In genomic region chr4:7029212-7029611, GRCh38 we compare ENCODE assay signal across 18 cellular contexts.
"Had no signal": no experiment of that assay in that cellular context is flagged by ENCODE, and none has a peak within 500 bp of the region (broad histone marks: within the 10 kb centered on the region; RNA-seq: fewer than 3 reads in every experiment).

No MANE protein-coding gene starts in this region.

- ATAC-seq: gastroesophageal sphincter; heart left ventricle; left cardiac atrium; natural killer cell treated with Interleukin-12 subunit alpha and Interleukin-12 subunit beta and Interleukin-15 and Interleukin-18, amount 100 ng/mL, for 72 hours had no signal

- H3K27me3 ChIP-seq: adrenal gland, esophagus muscularis mucosa, gastroesophageal sphincter, heart left ventricle, stomach, testis had no signal

- H3K27ac ChIP-seq: adrenal gland, esophagus muscularis mucosa, gastroesophageal sphincter, heart left ventricle, SK-N-MC, stomach, testis had no signal

- H3K27ac Mint-ChIP-seq: dendritic cell treated with granulocyte-macrophage colony-stimulating factor and Interleukin-4, amounts not matched to agents 40 ng/mL and 50 ng/mL, for 4 days; type B pancreatic cell had no signal

- H3K4me3 ChIP-seq: adrenal gland, esophagus muscularis mucosa, gastroesophageal sphincter, heart left ventricle, lung, SK-N-MC, stomach, testis had no signal

- H3K9me3 ChIP-seq: adrenal gland, esophagus muscularis mucosa, gastroesophageal sphincter, heart left ventricle, stomach, testis had no signal

- H3K4me3 Mint-ChIP-seq: dendritic cell treated with granulocyte-macrophage colony-stimulating factor and Interleukin-4, amounts not matched to agents 40 ng/mL and 50 ng/mL, for 4 days; natural killer cell treated with Interleukin-12 subunit alpha and Interleukin-12 subunit beta and Interleukin-15 and Interleukin-18, amount 100 ng/mL, for 72 hours; T-helper 2 cell treated with Interferon-gamma antibody and Interleukin-4, amounts not matched to agents 5 μg/mL and 100 μg/mL, for 36 hours; type B pancreatic cell had no signal

- H3K27me3 Mint-ChIP-seq: dendritic cell treated with granulocyte-macrophage colony-stimulating factor and Interleukin-4, amounts not matched to agents 40 ng/mL and 50 ng/mL, for 4 days; natural killer cell treated with Interleukin-12 subunit alpha and Interleukin-12 subunit beta and Interleukin-15 and Interleukin-18, amount 100 ng/mL, for 72 hours; type B pancreatic cell had no signal

- DNase-seq: activated CD4-positive, alpha-beta T cell treated with anti-CD3 and anti-CD28 coated beads, Interleukin-2, amount 50 U/mL, for 4 hours; activated naive CD4-positive, alpha-beta T cell treated with anti-CD3 and anti-CD28 coated beads, Interleukin-2, amount 50 U/mL, for 16 hours; activated T-cell treated with anti-CD3 and anti-CD28 coated beads for 4 hours; adrenal gland; effector CD8-positive, alpha-beta T cell; heart left ventricle; left cardiac atrium; retina; stomach; testis had no signal

- H3K9me3 Mint-ChIP-seq: dendritic cell treated with granulocyte-macrophage colony-stimulating factor and Interleukin-4, amounts not matched to agents 40 ng/mL and 50 ng/mL, for 4 days; natural killer cell treated with Interleukin-12 subunit alpha and Interleukin-12 subunit beta and Interleukin-15 and Interleukin-18, amount 100 ng/mL, for 72 hours; T-helper 2 cell treated with Interferon-gamma antibody and Interleukin-4, amounts not matched to agents 5 μg/mL and 100 μg/mL, for 36 hours; type B pancreatic cell had no signal

- H3K4me1 ChIP-seq: adrenal gland, esophagus muscularis mucosa, gastroesophageal sphincter, heart left ventricle, testis had no signal
